18 cellular contexts compared by ENCODE assay signal in genomic region chr3:61353353-61353752, GRCh38.
"Had no signal": no experiment of that assay in that cellular context is flagged by ENCODE, and none has a peak within 500 bp of the region (broad histone marks: within the 10 kb centered on the region; RNA-seq: fewer than 3 reads in every experiment).

No MANE protein-coding gene starts in this region.

- H3K9me3 ChIP-seq: ascending aorta, colonic mucosa, esophagus squamous epithelium, neutrophil, SK-N-SH, thoracic aorta, upper lobe of left lung had no signal

- H3K27ac ChIP-seq: ascending aorta, colonic mucosa, esophagus squamous epithelium, neutrophil, parathyroid adenoma, thoracic aorta, upper lobe of left lung had no signal

- ATAC-seq: activated naive CD4-positive, alpha-beta T cell treated with anti-CD3 and anti-CD28 coated beads, Interleukin-2, amount 50 U/mL, for 72 hours; sciatic nerve; stimulated activated effector memory CD8-positive, alpha-beta T cell treated with anti-CD3 and anti-CD28 coated beads, Interleukin-12 subunit alpha, Interleukin-12 subunit beta, amount 100 ng/mL, for 72 hours; stimulated activated naive CD8-positive, alpha-beta T cell treated with anti-CD3 and anti-CD28 coated beads, Interleukin-15, amount 100 ng/mL, for 72 hours had no signal

- H3K4me3 ChIP-seq: ascending aorta, colonic mucosa, esophagus squamous epithelium, thoracic aorta, upper lobe of left lung had no signal

- H3K36me3 ChIP-seq: ascending aorta, colonic mucosa, esophagus squamous epithelium, neutrophil, thoracic aorta, upper lobe of left lung had no signal

- H3K27me3 ChIP-seq: ascending aorta, colonic mucosa, esophagus squamous epithelium, neutrophil, upper lobe of left lung had no signal

- DNase-seq: activated CD4-positive, alpha-beta memory T cell treated with anti-CD3 and anti-CD28 coated beads, Interleukin-2, amount 10 ng/mL, durations not matched to agents 7 days and 5 days; activated CD4-positive, alpha-beta T cell treated with anti-CD3 and anti-CD28 coated beads for 48 hours; activated gamma-delta T cell treated with Interleukin-2 at 50 U/mL for 16 hours; colonic mucosa; esophagus squamous epithelium; immature natural killer cell; SK-N-SH; small intestine; stimulated activated CD4-positive, alpha-beta T cell treated with anti-CD3 and anti-CD28 coated beads, Interleukin-2, amount 100 ng/mL, for 24 hours; stimulated activated naive CD8-positive, alpha-beta T cell treated with anti-CD3 and anti-CD28 coated beads, Interleukin-15, amount 100 ng/mL, for 72 hours; upper lobe of left lung had no signal

- H3K4me1 ChIP-seq: ascending aorta, colonic mucosa, parathyroid adenoma had no signal
